ENCODE assay signal across 1 cellular context in the genomic region with DNA sequence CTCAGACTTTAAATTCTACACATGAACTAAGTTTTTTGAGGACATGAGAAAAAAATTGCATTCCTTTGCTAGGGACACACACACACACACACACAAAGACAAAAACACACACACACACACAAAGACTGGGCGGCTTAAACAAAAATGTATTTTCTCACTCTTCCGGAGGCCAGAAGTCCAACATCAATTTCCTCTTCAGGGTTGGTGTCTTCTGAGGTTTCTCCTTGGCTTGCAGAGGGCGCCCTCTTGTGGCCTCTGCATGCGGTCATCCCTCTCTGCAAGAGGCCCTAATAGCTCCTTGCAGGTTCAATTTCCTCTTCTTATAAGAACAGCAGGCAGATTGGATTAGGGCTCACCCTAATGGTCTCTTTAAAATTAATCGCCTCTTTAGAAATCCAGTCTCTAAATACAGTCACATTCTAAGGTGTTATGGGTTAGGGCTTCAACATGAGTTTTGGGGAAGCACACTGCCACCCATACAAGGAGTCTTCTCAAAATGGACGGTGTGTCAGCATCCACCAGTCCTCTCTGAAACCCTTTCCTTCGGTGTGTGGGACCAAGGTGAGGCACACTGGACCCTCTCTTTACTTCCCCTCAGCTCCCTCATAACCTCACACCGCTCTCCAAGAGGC.
TF ChIP-seq lines count a peak whose summit lies in the region.

No MANE protein-coding gene starts in this region.

TF ChIP-seq in K562, 482 proteins besides CTCF, POLR2A, EP300 and RAD21 (continued from another document):
- TF ChIP-seq, protein P1, sequence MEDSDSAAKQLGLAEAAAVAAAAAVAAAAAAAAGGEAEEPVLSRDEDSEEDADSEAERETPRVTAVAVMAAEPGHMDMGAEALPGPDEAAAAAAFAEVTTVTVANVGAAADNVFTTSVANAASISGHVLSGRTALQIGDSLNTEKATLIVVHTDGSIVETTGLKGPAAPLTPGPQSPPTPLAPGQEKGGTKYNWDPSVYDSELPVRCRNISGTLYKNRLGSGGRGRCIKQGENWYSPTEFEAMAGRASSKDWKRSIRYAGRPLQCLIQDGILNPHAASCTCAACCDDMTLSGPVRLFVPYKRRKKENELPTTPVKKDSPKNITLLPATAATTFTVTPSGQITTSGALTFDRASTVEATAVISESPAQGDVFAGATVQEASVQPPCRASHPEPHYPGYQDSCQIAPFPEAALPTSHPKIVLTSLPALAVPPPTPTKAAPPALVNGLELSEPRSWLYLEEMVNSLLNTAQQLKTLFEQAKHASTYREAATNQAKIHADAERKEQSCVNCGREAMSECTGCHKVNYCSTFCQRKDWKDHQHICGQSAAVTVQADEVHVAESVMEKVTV (CRISPR knock-in tag; IDR thresholded peaks at IDR 0.05) = peak; percentile 95
- TF ChIP-seq SAP30 (IDR thresholded peaks at IDR 0.05; ENCODE audit: borderline replicate concordance, insufficient read depth, low read depth, low read length, poor library complexity, severe bottlenecking) (no peak), THRB (CRISPR knock-in tag; conservative IDR thresholded peaks at IDR 0.05) (0 out of 2 replicates have a peak, but pooled peaks have one; percentile 33), ETV1 (tag; conservative IDR thresholded peaks at IDR 0.05; ENCODE audit: low read depth) (peak; percentile 40; the same call in 1 of the 2 replicates), ESRRA (IDR thresholded peaks at IDR 0.05; ENCODE audit: borderline replicate concordance, low read depth) (peak; percentile 54; the same call in 1 of the 2 replicates), ZNF780A (CRISPR knock-in tag; IDR thresholded peaks at IDR 0.05) (no peak), CREBBP (IDR thresholded peaks at IDR 0.05; ENCODE audit: low read depth, low read length) (no peak), ZNF316 (IDR thresholded peaks at IDR 0.05) (no peak), THRAP3 (IDR thresholded peaks at IDR 0.05; ENCODE audit: borderline replicate concordance) (no peak), NCOA1 (IDR thresholded peaks at IDR 0.05; ENCODE audit: low read depth) (no peak), L3MBTL2 (IDR thresholded peaks at IDR 0.05) (no peak), RHOXF2B (CRISPR knock-in tag; conservative IDR thresholded peaks at IDR 0.05) (no peak), RCOR1 (IDR thresholded peaks at IDR 0.05; ENCODE audit: borderline replicate concordance in 1 of 2, low read depth in 2 of 2, low read length in 2 of 2) (0 out of 4 replicates have a peak, but pooled peaks of 1 of the 2 experiments have one; percentile 40), TEAD4 (IDR thresholded peaks at IDR 0.05; ENCODE audit: low read length) (peak; percentile 13; the same call in 1 of the 2 replicates), TEAD4 (CRISPR knock-in tag; IDR thresholded peaks at IDR 0.05; ENCODE audit: borderline replicate concordance) (no peak), LEF1 (IDR thresholded peaks at IDR 0.05) (no peak), CC2D1A (IDR thresholded peaks at IDR 0.05) (0 out of 2 replicates have a peak, but pooled peaks have one; percentile 42), CREB1 (IDR thresholded peaks at IDR 0.05) (no peak), CREB1 (CRISPR knock-in tag; IDR thresholded peaks at IDR 0.05) (no peak), STAG1 (CRISPR knock-in tag; IDR thresholded peaks at IDR 0.05; ENCODE audit: borderline replicate concordance) (peak; percentile 38; the same call in 1 of the 2 replicates), NCOA2 (IDR thresholded peaks at IDR 0.05; ENCODE audit: partially characterized antibody in 2 of 2) (no peak), ZBTB26 (CRISPR knock-in tag; IDR thresholded peaks at IDR 0.05) (no peak), GABPA (tag; conservative IDR thresholded peaks at IDR 0.05; ENCODE audit: low read depth) (0 out of 2 replicates have a peak, but pooled peaks have one; percentile 8), HNRNPK (IDR thresholded peaks at IDR 0.05; ENCODE audit: low read depth, low read length, poor library complexity, severe bottlenecking) (no peak), EP400 (IDR thresholded peaks at IDR 0.05) (no peak), ATF7 (IDR thresholded peaks at IDR 0.05) (0 out of 2 replicates have a peak, but pooled peaks have one; percentile 13), ZNF695 (CRISPR knock-in tag; IDR thresholded peaks at IDR 0.05) (no peak), SMC3 (conservative IDR thresholded peaks at IDR 0.05; ENCODE audit: insufficient read depth, low read depth, low read length) (peak; percentile 94), NFXL1 (CRISPR knock-in tag; IDR thresholded peaks at IDR 0.05) (no peak), SRSF7 (optimal IDR thresholded peaks at IDR 0.05; ENCODE audit: low read depth, low read length) (no peak), MLX (CRISPR knock-in tag; conservative IDR thresholded peaks at IDR 0.05) (no peak), MAZ (CRISPR knock-in tag; conservative IDR thresholded peaks at IDR 0.05 in 1 of 2, IDR thresholded peaks at IDR 0.05 in 1 of 2) (peak in 1 of 2 experiments; percentile 25; a peak in 1 of 4 replicates), PHF21A (IDR thresholded peaks at IDR 0.05; ENCODE audit: borderline replicate concordance, low read depth) (no peak), ARNT (IDR thresholded peaks at IDR 0.05) (0 out of 4 replicates have a peak, but pooled peaks of 1 of the 2 experiments have one; percentile 32), DMBX1 (CRISPR knock-in tag; IDR thresholded peaks at IDR 0.05; ENCODE audit: borderline replicate concordance) (no peak), NR2C2 (CRISPR knock-in tag; IDR thresholded peaks at IDR 0.05) (no peak), NR2C2 (tag; IDR thresholded peaks at IDR 0.05) (no peak), SMAD3 (CRISPR knock-in tag; conservative IDR thresholded peaks at IDR 0.05) (no peak), CHD4 (IDR thresholded peaks at IDR 0.05; ENCODE audit: insufficient read depth, insufficient replicate concordance, low read depth, low read length, poor library complexity, severe bottlenecking) (no peak), ELF4 (CRISPR knock-in tag; IDR thresholded peaks at IDR 0.05) (no peak)
- TF ChIP-seq, protein P2, sequence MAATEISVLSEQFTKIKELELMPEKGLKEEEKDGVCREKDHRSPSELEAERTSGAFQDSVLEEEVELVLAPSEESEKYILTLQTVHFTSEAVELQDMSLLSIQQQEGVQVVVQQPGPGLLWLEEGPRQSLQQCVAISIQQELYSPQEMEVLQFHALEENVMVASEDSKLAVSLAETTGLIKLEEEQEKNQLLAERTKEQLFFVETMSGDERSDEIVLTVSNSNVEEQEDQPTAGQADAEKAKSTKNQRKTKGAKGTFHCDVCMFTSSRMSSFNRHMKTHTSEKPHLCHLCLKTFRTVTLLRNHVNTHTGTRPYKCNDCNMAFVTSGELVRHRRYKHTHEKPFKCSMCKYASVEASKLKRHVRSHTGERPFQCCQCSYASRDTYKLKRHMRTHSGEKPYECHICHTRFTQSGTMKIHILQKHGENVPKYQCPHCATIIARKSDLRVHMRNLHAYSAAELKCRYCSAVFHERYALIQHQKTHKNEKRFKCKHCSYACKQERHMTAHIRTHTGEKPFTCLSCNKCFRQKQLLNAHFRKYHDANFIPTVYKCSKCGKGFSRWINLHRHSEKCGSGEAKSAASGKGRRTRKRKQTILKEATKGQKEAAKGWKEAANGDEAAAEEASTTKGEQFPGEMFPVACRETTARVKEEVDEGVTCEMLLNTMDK (IDR thresholded peaks at IDR 0.05; ENCODE audit: borderline replicate concordance, insufficient read depth, low read depth, low read length, poor library complexity, severe bottlenecking) = peak; percentile 59
- TF ChIP-seq, protein P3, sequence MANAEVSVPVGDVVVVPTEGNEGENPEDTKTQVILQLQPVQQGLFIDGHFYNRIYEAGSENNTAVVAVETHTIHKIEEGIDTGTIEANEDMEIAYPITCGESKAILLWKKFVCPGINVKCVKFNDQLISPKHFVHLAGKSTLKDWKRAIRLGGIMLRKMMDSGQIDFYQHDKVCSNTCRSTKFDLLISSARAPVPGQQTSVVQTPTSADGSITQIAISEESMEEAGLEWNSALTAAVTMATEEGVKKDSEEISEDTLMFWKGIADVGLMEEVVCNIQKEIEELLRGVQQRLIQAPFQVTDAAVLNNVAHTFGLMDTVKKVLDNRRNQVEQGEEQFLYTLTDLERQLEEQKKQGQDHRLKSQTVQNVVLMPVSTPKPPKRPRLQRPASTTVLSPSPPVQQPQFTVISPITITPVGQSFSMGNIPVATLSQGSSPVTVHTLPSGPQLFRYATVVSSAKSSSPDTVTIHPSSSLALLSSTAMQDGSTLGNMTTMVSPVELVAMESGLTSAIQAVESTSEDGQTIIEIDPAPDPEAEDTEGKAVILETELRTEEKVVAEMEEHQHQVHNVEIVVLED (CRISPR knock-in tag; IDR thresholded peaks at IDR 0.05) = no peak
